Comparison of ENCODE assay signal across 21 cellular contexts in the genomic region with DNA sequence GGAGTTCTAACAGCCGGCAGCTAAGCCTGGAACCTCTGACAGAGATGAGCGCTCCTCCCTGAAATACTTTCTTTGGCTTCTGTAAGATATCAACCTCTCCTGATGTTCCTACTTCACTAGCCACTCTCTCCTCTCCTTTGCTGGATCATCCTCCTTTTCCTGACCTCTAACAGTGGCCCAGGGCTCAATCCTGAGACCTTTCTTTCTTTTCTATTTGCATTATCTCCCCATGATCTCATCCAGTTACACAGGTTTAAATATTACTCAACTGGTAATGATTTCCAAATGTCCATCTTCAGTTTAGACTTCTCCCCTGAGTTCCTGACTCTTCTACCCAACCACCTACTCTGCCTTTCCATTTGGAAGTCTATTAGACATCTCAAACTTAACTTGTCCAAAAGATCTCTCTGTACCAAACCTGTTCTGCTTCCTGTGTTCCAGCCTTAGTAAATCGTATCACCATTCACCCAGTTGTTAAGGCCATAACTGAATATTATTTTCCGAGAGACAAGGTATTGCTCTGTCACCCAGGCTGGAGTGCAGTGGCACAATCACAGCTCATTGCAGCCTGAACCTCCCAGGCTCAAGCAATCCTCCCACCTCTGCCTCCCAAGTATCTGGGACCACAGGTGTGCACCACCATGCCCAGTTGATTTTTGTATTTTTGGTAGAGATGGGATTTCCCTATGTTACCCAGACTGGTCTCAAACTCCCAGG. TPM values are rescaled to one million over a fixed set of nuclear protein-coding genes. Genes with fewer than 3 reads are reported as not detected.
A peak's percentile ranks its signal among the peaks of the same experiment; 100 is the strongest.
DNase-seq lines count a peak whose midpoint lies in the region; ATAC-seq, FAIRE-seq and TF ChIP-seq lines count a peak whose summit lies in the region.
"Had no signal": no experiment of that assay in that cellular context is flagged by ENCODE, and none has a peak within 500 bp of the region (broad histone marks: within the 10 kb centered on the region; RNA-seq: fewer than 3 reads in every experiment).

No MANE protein-coding gene starts in this region.

- POLR2A ChIA-PET in A549 (lab: Yijun Ruan, JAX) = no interaction called here

- no peaks in the 10 kb centered on the region for H3K27me3 ChIP-seq in dorsolateral prefrontal cortex
- no peaks in the 10 kb centered on the region for H3K27me3 ChIP-seq in right lobe of liver
- H3K27me3 ChIP-seq: esophagus muscularis mucosa had no signal

- TF ChIP-seq POLR2A in A549 (IDR thresholded peaks at IDR 0.05; ENCODE audit: low read length) = no peak
- TF ChIP-seq POLR2A in right lobe of liver (IDR thresholded peaks at IDR 0.05) = no peak

- WGBS in A549 (ENCODE audit: missing lambda C conversion rate) = 55% methylated on average over 4 of the region's 4 CpGs
- 28% methylated on average over 3 of the region's 4 CpGs for WGBS in right lobe of liver (ENCODE audit: insufficient coverage, low coverage, low lambda C conversion rate, missing lambda C conversion rate)

- no peak for TF ChIP-seq RAD21 in A549 (conservative IDR thresholded peaks at IDR 0.05 in 1 of 2, IDR thresholded peaks at IDR 0.05 in 1 of 2)

- H3K4me3 ChIP-seq in A549 = no peak overlapping the region
- peak overlapping the region in 7 of 59 donors; percentile 1 to 17 (median 5) for H3K4me3 ChIP-seq in dorsolateral prefrontal cortex
- no peak overlapping the region for H3K4me3 ChIP-seq in right lobe of liver
- H3K4me3 ChIP-seq: esophagus muscularis mucosa had no signal

- H3K4me1 ChIP-seq in A549 (peaks cover 35% of the 10 kb centered on the region), right lobe of liver (peaks cover 0 to 33% (median 5%) of the 10 kb centered on the region in 4 donors)
- H3K4me1 ChIP-seq: esophagus muscularis mucosa had no signal

- TF ChIP-seq EP300 in A549 (IDR thresholded peaks at IDR 0.05) = no peak

- CTCF ChIA-PET in A549 (lab: Yijun Ruan, JAX) = no interaction called here

- DNase-seq in A549 (ENCODE audit: low read depth in 1 of 2, low spot score in 1 of 2) (peak in 1 of 2 experiments; percentile 20), HK-2 (ENCODE audit: unreplicated experiment) (peak; percentile 16), dorsolateral prefrontal cortex (no peak), right lobe of liver (no peak), DMS 273 treated with DMSO at 0.1 percent for 48 hours (lab: John Stamatoyannopoulos, UW) (no peak), NCI-H2029 treated with DMSO at 0.1 percent for 48 hours (lab: John Stamatoyannopoulos, UW) (no peak)
- DNase-seq in activated CD8-positive, alpha-beta memory T cell treated with anti-CD3 and anti-CD28 coated beads, Interleukin-2, amount 50 U/mL, for 4 hours = no peak
- DNase-seq: activated T-cell treated with anti-CD3 and anti-CD28 coated beads, Interleukin-2, amount 50 U/mL, for 48 hours; cerebellar nuclear complex; DMS53; effector CD4-positive, alpha-beta T cell; GDM1; NCI-H1694 treated with DMSO at 0.1 percent for 48 hours; NCI-H69; occipital lobe; right cardiac atrium; stimulated activated CD4-positive, alpha-beta T cell treated with anti-CD3 and anti-CD28 coated beads, Interleukin-12 subunit alpha, Interleukin-12 subunit beta, amount 100 ng/mL, for 4 hours had no signal

- H3K9me3 ChIP-seq in A549 (no peaks in the 10 kb centered on the region), right lobe of liver (no peaks in the 10 kb centered on the region)
- H3K9me3 ChIP-seq: esophagus muscularis mucosa had no signal

- TF ChIP-seq CTCF in A549 (IDR thresholded peaks at IDR 0.05) (no peak), dorsolateral prefrontal cortex (IDR thresholded peaks at IDR 0.05 in 54 of 56, conservative IDR thresholded peaks at IDR 0.05 in 2 of 56; ENCODE audit: low read depth in 1 of 56, partially characterized antibody in 56 of 56) (no peak), right lobe of liver (IDR thresholded peaks at IDR 0.05) (no peak)

- no peak for FAIRE-seq in A549 (lab: Jason Lieb, UNC)

- ATAC-seq in A549 (peak; percentile 50 to 68; a peak in 5 of 6 replicates), right lobe of liver (peak; percentile 94 to 96 (median 95)), HG03025 (IDR thresholded peaks at IDR 0.05; ENCODE audit: low FRiP score, unreplicated experiment) (no peak)
- ATAC-seq: HCT116, right cardiac atrium had no signal

- peak overlapping the region; percentile 59 to 73 for H3K27ac ChIP-seq in A549
- H3K27ac ChIP-seq in dorsolateral prefrontal cortex = peak overlapping the region; percentile 53 to 97 (median 89)
- H3K27ac ChIP-seq in right lobe of liver = peak overlapping the region; percentile 75 to 92 (median 78)
- H3K27ac ChIP-seq: C4-2B, esophagus muscularis mucosa had no signal

- intact Hi-C loops in dorsolateral prefrontal cortex (cut with DNase I) (no loop called here), right lobe of liver (cut with DNase I) (no loop called here)

- H3K4me2 ChIP-seq in A549 = peak overlapping the region; percentile 54

- H3K36me3 ChIP-seq in right lobe of liver = peaks cover 0 to 9% (median 2%) of the 10 kb centered on the region in 4 donors

TF ChIP-seq in A549, 52 proteins besides CTCF, POLR2A, EP300 and RAD21:
- TF ChIP-seq CEBPB (IDR thresholded peaks at IDR 0.05) = 0 out of 4 replicates have a peak, but pooled peaks of 1 of the 2 experiments have one; percentile 38
- no peak for TF ChIP-seq RARB (CRISPR knock-in tag; IDR thresholded peaks at IDR 0.05)
TF ChIP-seq in A549: peak in this region for 1.

RNA-seq across cellular contexts. Expression of gene RFC1, which starts 41.1 kb away (rescaled TPM):
- polyA plus RNA-seq in A549 (2011; rRNA removed) (33.2 and 46.5 TPM in 2 replicates), A549 (2017; fragmentation: RNase III; extraction: RNeasy Plus Mini Kit Qiagen cat#74134 plus additional on column Dnase treatment) (24.5 to 28.1 TPM (median 25.5 TPM) in 3 replicates)
- 9.8 and 10.0 TPM in 2 replicates for polyA plus RNA-seq in A549 (2012; cell fraction: cytosol; rRNA removed)
- 6.6 and 9.0 TPM in 2 replicates for polyA plus RNA-seq in A549 (2012; cell fraction: nucleus; rRNA removed)
- 25.5 and 27.7 TPM in 2 replicates for polyA minus RNA-seq in A549 (2011; rRNA and poly(A)+ RNA removed)
- total RNA-seq in dorsolateral prefrontal cortex (10 to 100 TPM; 30.5 to 73.5 (median 48.0) TPM), right lobe of liver (10 to 100 TPM; 17.5 to 29.7 (median 24.6) TPM)
